ENCODE assay signal across 11 cellular contexts in genomic region chr14:30227871-30228270, GRCh38.
DNase-seq lines count a peak whose midpoint lies in the region; ATAC-seq lines count a peak whose summit lies in the region.
"Had no signal": no experiment of that assay in that cellular context is flagged by ENCODE, and none has a peak within 500 bp of the region (broad histone marks: within the 10 kb centered on the region; RNA-seq: fewer than 3 reads in every experiment).

No MANE protein-coding gene starts in this region.

- no peak for ATAC-seq in HG02885 (IDR thresholded peaks at IDR 0.05; ENCODE audit: poor library complexity, unreplicated experiment)

- peak; percentile 82 for DNase-seq in HCEC 1CT
- peak; percentile 55 for DNase-seq in astrocyte of the hippocampus (ENCODE audit: low read depth, low spot score)
- peak; percentile 54 for DNase-seq in glomerular visceral epithelial cell (ENCODE audit: extremely low spot score)
- DNase-seq in stromal cell of bone marrow (ENCODE audit: low read depth), result peak; percentile 60
- no peak for DNase-seq in iPS-NIHi7 (ENCODE audit: extremely low spot score)
- DNase-seq in effector CD8-positive, alpha-beta T cell (lab: John Stamatoyannopoulos, UW), result no peak
- DNase-seq in stimulated activated CD4-positive, alpha-beta T cell treated with anti-CD3 and anti-CD28 coated beads, Interleukin-4, amount 100 ng/mL, for 1 hour, result no peak
- DNase-seq: activated CD4-positive, alpha-beta T cell treated with anti-CD3 and anti-CD28 coated beads for 1 hour; activated naive CD4-positive, alpha-beta T cell treated with Interleukin-2 at 50 U/mL for 16 hours; NCI-H1930 had no signal

Comparison
In these comparisons a context has a peak if more than half of its experiments do, and no peak if none do; other contexts are left out.
1. DNase-seq: peak in HCEC 1CT (single experiment), astrocyte of the hippocampus (single experiment), glomerular visceral epithelial cell (single experiment) and stromal cell of bone marrow (single experiment); none in iPS-NIHi7 (single experiment), effector CD8-positive, alpha-beta T cell (single experiment) and stimulated activated CD4-positive, alpha-beta T cell treated with anti-CD3 and anti-CD28 coated beads, Interleukin-4, amount 100 ng/mL, for 1 hour (single experiment).